20 cellular contexts compared by ENCODE assay signal in the genomic region with DNA sequence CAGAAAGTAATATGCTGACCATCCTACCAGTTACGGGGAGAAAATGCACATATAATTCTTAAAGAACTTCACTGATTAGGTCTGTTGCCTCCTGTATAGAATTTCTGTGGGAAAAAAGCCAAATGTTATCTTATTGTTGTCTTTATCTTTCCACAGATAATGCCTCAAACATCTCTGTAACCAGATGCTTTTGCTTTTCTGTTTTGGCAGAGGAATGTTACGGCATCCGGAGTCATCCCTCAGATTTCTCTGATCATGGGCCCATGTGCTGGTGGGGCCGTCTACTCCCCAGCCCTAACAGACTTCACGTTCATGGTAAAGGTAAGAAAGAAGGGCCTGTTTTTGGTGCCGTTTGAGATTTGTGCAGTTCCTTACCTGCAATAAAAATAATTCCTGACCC.
"Had no signal": no experiment of that assay in that cellular context is flagged by ENCODE, and none has a peak within 500 bp of the region (broad histone marks: within the 10 kb centered on the region; RNA-seq: fewer than 3 reads in every experiment).

No MANE protein-coding gene starts in this region.

- H3K27ac Mint-ChIP-seq: stimulated activated naive B cell treated with anti-CD40 and anti-IgM and Interleukin-4, amounts not matched to agents 10 μg/mL and 1 μg/mL and 100 μg/mL, for 72 hours; stimulated activated naive CD8-positive, alpha-beta T cell treated with anti-CD3 and anti-CD28 coated beads, Interleukin-15, amount 100 ng/mL, for 72 hours had no signal

- DNase-seq: cerebellar nuclear complex; colonic mucosa; dermis blood vessel endothelial cell; esophagus squamous epithelium; foreskin melanocyte; head of caudate nucleus; hippocampal formation; mammary epithelial cell; occipital lobe; spleen; stimulated activated CD4-positive, alpha-beta T cell treated with anti-CD3 and anti-CD28 coated beads, Interleukin-15, amount 100 ng/mL, for 24 hours; stimulated activated CD4-positive, alpha-beta T cell treated with anti-CD3 and anti-CD28 coated beads, Interleukin-1b, Interleukin-23, amount 100 ng/mL, for 48 hours; stimulated activated CD4-positive, alpha-beta T cell treated with anti-CD3 and anti-CD28 coated beads, Interleukin-4, amount 100 ng/mL, for 24 hours; stimulated activated naive B cell treated with anti-CD40 and anti-IgM and Interleukin-4, amounts not matched to agents 10 μg/mL and 1 μg/mL and 100 μg/mL, for 72 hours; stimulated activated naive CD8-positive, alpha-beta T cell treated with anti-CD3 and anti-CD28 coated beads, Interleukin-15, amount 100 ng/mL, for 72 hours; transverse colon had no signal

- H3K4me3 Mint-ChIP-seq: nephron; stimulated activated naive B cell treated with anti-CD40 and anti-IgM and Interleukin-4, amounts not matched to agents 10 μg/mL and 1 μg/mL and 100 μg/mL, for 72 hours; stimulated activated naive CD8-positive, alpha-beta T cell treated with anti-CD3 and anti-CD28 coated beads, Interleukin-15, amount 100 ng/mL, for 72 hours had no signal

- ATAC-seq: left lobe of liver; sciatic nerve; stimulated activated naive B cell treated with anti-CD40 and anti-IgM and Interleukin-4, amounts not matched to agents 10 μg/mL and 1 μg/mL and 100 μg/mL, for 72 hours; stimulated activated naive CD8-positive, alpha-beta T cell treated with anti-CD3 and anti-CD28 coated beads, Interleukin-15, amount 100 ng/mL, for 72 hours had no signal

- H3K27me3 Mint-ChIP-seq: stimulated activated naive B cell treated with anti-CD40 and anti-IgM and Interleukin-4, amounts not matched to agents 10 μg/mL and 1 μg/mL and 100 μg/mL, for 72 hours; stimulated activated naive CD8-positive, alpha-beta T cell treated with anti-CD3 and anti-CD28 coated beads, Interleukin-15, amount 100 ng/mL, for 72 hours had no signal

- H3K4me1 Mint-ChIP-seq: stimulated activated naive CD8-positive, alpha-beta T cell treated with anti-CD3 and anti-CD28 coated beads, Interleukin-15, amount 100 ng/mL, for 72 hours had no signal

- H3K27ac ChIP-seq: colonic mucosa, esophagus squamous epithelium, spleen, thoracic aorta, transverse colon had no signal

- H3K4me3 ChIP-seq: colonic mucosa, esophagus squamous epithelium, spleen, thoracic aorta, transverse colon had no signal
